Comparison of ENCODE assay signal across 8 cellular contexts in the genomic region with DNA sequence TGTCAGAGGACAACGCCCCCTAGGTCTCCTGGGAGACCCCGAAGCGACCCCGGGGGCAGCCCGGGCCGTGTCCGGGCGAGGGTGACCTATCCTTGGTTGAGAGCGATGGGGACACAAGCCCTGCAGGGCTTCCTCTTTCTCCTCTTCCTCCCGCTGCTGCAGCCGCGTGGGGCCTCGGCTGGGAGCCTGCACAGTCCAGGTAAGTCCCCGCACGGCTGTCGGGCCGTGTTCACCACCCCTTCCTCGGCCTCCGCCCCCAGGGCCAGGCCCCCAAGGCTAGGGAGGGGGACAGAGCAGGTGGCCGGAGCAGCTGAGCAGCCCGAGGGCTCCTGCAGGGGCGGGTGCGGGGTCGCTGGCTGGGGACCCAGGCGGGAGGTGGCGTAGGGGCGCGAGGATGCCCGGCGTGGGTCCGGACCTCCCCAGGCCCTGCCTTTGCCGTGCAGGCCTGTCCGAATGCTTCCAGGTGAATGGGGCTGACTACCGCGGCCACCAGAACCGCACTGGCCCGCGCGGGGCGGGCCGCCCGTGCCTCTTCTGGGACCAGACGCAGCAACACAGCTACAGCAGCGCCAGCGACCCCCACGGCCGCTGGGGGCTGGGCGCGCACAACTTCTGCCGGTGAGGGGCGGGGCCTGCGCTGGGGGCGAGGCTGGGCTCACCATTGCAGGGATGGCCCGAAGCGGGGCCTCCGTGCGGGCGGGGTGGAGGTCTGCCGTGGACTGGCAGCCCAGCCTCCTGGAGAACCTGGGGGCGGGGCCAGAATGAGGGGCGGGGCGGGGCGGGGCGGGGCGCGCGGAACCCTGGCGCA. TPM values are rescaled to one million over a fixed set of nuclear protein-coding genes. Genes with fewer than 3 reads are reported as not detected.
DNase-seq lines count a peak whose midpoint lies in the region; ATAC-seq, FAIRE-seq and TF ChIP-seq lines count a peak whose summit lies in the region.

No MANE protein-coding gene starts in this region.

- H3K27ac Mint-ChIP-seq in astrocyte (ENCODE audit: unreplicated experiment): no peak overlapping the region

- H4K91ac ChIP-seq in mesenchymal stem cell (ENCODE audit: low read length): no peak overlapping the region

- no peak for TF ChIP-seq CTCF in astrocyte (IDR thresholded peaks at IDR 0.05; ENCODE audit: insufficient read depth, low read depth, low read length)
- TF ChIP-seq CTCF in upper lobe of right lung (IDR thresholded peaks at IDR 0.05): no peak

- ATAC-seq in upper lobe of right lung (no peak), HG03196 (IDR thresholded peaks at IDR 0.05; ENCODE audit: unreplicated experiment) (no peak)

- peak overlapping the region; percentile 52 for H2AFZ ChIP-seq in astrocyte (ENCODE audit: low read depth, low read length)
- H2AFZ ChIP-seq in mesenchymal stem cell (ENCODE audit: low read depth, low read length): no peak overlapping the region

- H3K9me3 Mint-ChIP-seq in astrocyte (ENCODE audit: unreplicated experiment): no peaks in the 10 kb centered on the region

- no peaks in the 10 kb centered on the region for H3K79me2 ChIP-seq in astrocyte (ENCODE audit: insufficient read depth, low read length)

- H3K4me1 Mint-ChIP-seq in astrocyte (ENCODE audit: low read depth, unreplicated experiment): no peaks in the 10 kb centered on the region

- no peak overlapping the region for H2AK5ac ChIP-seq in mesenchymal stem cell (ENCODE audit: low read length, severe bottlenecking)

- no peaks in the 10 kb centered on the region for H3K9me3 ChIP-seq in astrocyte (ENCODE audit: insufficient read depth, low read depth, low read length)
- H3K9me3 ChIP-seq in mesenchymal stem cell (ENCODE audit: control insufficient read depth, low read length): no peaks in the 10 kb centered on the region
- H3K9me3 ChIP-seq in upper lobe of right lung: no peaks in the 10 kb centered on the region

- no peak overlapping the region for H2BK12ac ChIP-seq in mesenchymal stem cell (ENCODE audit: low read length in 2 of 2)

- H2BK5ac ChIP-seq in mesenchymal stem cell (ENCODE audit: low read depth, low read length, poor library complexity, severe bottlenecking): no peak overlapping the region

- H3K79me1 ChIP-seq in mesenchymal stem cell (replicated peaks; ENCODE audit: low read length, poor library complexity, severe bottlenecking): peaks cover under 1% of the 10 kb centered on the region

- H3K14ac ChIP-seq in mesenchymal stem cell (ENCODE audit: low read length in 2 of 2): no peak overlapping the region

- WGBS in mesenchymal stem cell: under 1% methylated on average over 52 of the region's 68 CpGs

- no peak overlapping the region for H2BK15ac ChIP-seq in mesenchymal stem cell (ENCODE audit: low read depth, poor library complexity, severe bottlenecking)

- intact Hi-C loops in upper lobe of right lung (cut with DNase I): no loop called here

- H3K18ac ChIP-seq in mesenchymal stem cell (ENCODE audit: low read depth in 1 of 2, low read length in 2 of 2): no peak overlapping the region

- H3K4me3 Mint-ChIP-seq in astrocyte (ENCODE audit: unreplicated experiment): peak overlapping the region; percentile 84

- peaks cover 48% of the 10 kb centered on the region for H3K27me3 ChIP-seq in astrocyte (ENCODE audit: insufficient read depth, low read length)
- peaks cover 58 to 80% of the 10 kb centered on the region in 2 experiments for H3K27me3 ChIP-seq in mesenchymal stem cell (ENCODE audit: control insufficient read depth in 1 of 2, insufficient read depth in 1 of 2, low read length in 2 of 2)
- H3K27me3 ChIP-seq in upper lobe of right lung: peaks cover 74% of the 10 kb centered on the region

- H4K8ac ChIP-seq in mesenchymal stem cell (ENCODE audit: low read length): no peak overlapping the region

- no peak overlapping the region for H2BK120ac ChIP-seq in mesenchymal stem cell (ENCODE audit: low read depth, low read length)

- H3K23ac ChIP-seq in mesenchymal stem cell (ENCODE audit: low read length in 2 of 2): peak overlapping the region in 1 of 2 experiments; percentile 80

- H4K20me1 ChIP-seq in astrocyte (ENCODE audit: insufficient read depth, low read length): peaks cover 7% of the 10 kb centered on the region

- no peak for FAIRE-seq in astrocyte (lab: Jason Lieb, UNC)

- peaks cover 6% of the 10 kb centered on the region for H3K36me3 Mint-ChIP-seq in astrocyte (ENCODE audit: low read depth, unreplicated experiment)

- peak overlapping the region; percentile 81 for H3K4me2 ChIP-seq in astrocyte (ENCODE audit: low read length)
- peak overlapping the region; percentile 70 for H3K4me2 ChIP-seq in mesenchymal stem cell (ENCODE audit: low read length, poor library complexity, severe bottlenecking)

- DNase-seq in NAMALWA (ENCODE audit: low spot score): peak; percentile 94
- peak; percentile 69 for DNase-seq in SKM-1 (lab: John Stamatoyannopoulos, UW; ENCODE audit: unreplicated experiment)
- no peak for DNase-seq in astrocyte (ENCODE audit: low read depth)
- no peak for DNase-seq in mesenchymal stem cell
- no peak for DNase-seq in upper lobe of right lung
- no peak for DNase-seq in pons (ENCODE audit: low spot score)

- H3K9ac ChIP-seq in astrocyte (ENCODE audit: low read length) (no peak overlapping the region), mesenchymal stem cell (ENCODE audit: low read length) (no peak overlapping the region)

- H3K27ac ChIP-seq in astrocyte (ENCODE audit: low read depth, low read length) (no peak overlapping the region), mesenchymal stem cell (ENCODE audit: low read length, poor library complexity, severe bottlenecking) (no peak overlapping the region), upper lobe of right lung (no peak overlapping the region)

- H3K36me3 ChIP-seq in astrocyte (ENCODE audit: insufficient read depth, low read length) (no peaks in the 10 kb centered on the region), mesenchymal stem cell (ENCODE audit: control insufficient read depth in 1 of 2, insufficient read depth in 2 of 2, low read depth in 1 of 2, low read length in 2 of 2) (peaks cover 0 to 5% of the 10 kb centered on the region in 2 experiments), upper lobe of right lung (no peaks in the 10 kb centered on the region)

- H3K4me1 ChIP-seq in astrocyte (ENCODE audit: insufficient read depth, low read length) (peaks cover 17% of the 10 kb centered on the region), mesenchymal stem cell (ENCODE audit: control insufficient read depth, insufficient read depth, low read depth, low read length) (peaks cover 40% of the 10 kb centered on the region), upper lobe of right lung (peaks cover 36% of the 10 kb centered on the region)

- H3K27me3 Mint-ChIP-seq in astrocyte (ENCODE audit: low read depth, unreplicated experiment): peaks cover 16% of the 10 kb centered on the region

- H3K4me3 ChIP-seq in GM08714 (ENCODE audit: low read length) (peak overlapping the region; percentile 31; the same call in 1 of the 2 replicates), astrocyte (ENCODE audit: insufficient read depth, low read depth, low read length) (no peak overlapping the region), mesenchymal stem cell (ENCODE audit: insufficient read depth in 1 of 2, low read depth in 1 of 2, low read length in 2 of 2) (peak overlapping the region in 1 of 2 experiments; percentile 42), upper lobe of right lung (peak overlapping the region; percentile 18)

- no peak overlapping the region for H3K4ac ChIP-seq in mesenchymal stem cell (ENCODE audit: low read depth in 1 of 2, low read length in 2 of 2)

RNA-seq across cellular contexts. Expression of a gene that starts 0.5 kb away (rescaled TPM):
- total RNA-seq in astrocyte (7.5 and 8.0 TPM in 2 replicates), upper lobe of right lung (not detected)
- not detected for polyA plus RNA-seq in mesenchymal stem cell (2013, experiment 1 of 2)
- polyA plus RNA-seq in mesenchymal stem cell (2013, experiment 2 of 2): 0.01 TPM

RNA-seq across cellular contexts. Expression of a gene that starts 4.5 kb away (rescaled TPM):
- 4.8 and 5.4 TPM in 2 replicates for total RNA-seq in astrocyte
- 4.9 TPM for polyA plus RNA-seq in mesenchymal stem cell (2013, experiment 1 of 2)
- 4.8 TPM for polyA plus RNA-seq in mesenchymal stem cell (2013, experiment 2 of 2)
- total RNA-seq in upper lobe of right lung: 7.4 TPM

RNA-seq across cellular contexts. Expression of a gene that starts 15.6 kb away (rescaled TPM):
- total RNA-seq in astrocyte (3.9 TPM in 2 replicates), upper lobe of right lung (3.8 TPM)
- polyA plus RNA-seq in mesenchymal stem cell (2013, experiment 1 of 2): 7.7 TPM
- polyA plus RNA-seq in mesenchymal stem cell (2013, experiment 2 of 2): 7.0 TPM

RNA-seq across cellular contexts. Expression of a gene that starts 48.1 kb away (rescaled TPM):
- total RNA-seq in astrocyte: 0.14 and 0.48 TPM in 2 replicates
- not detected for polyA plus RNA-seq in mesenchymal stem cell (2013, experiment 1 of 2)
- polyA plus RNA-seq in mesenchymal stem cell (2013, experiment 2 of 2): not detected
- 0.75 TPM for total RNA-seq in upper lobe of right lung

RNA-seq across cellular contexts. Expression of a gene that starts 52.9 kb away (rescaled TPM):
- total RNA-seq in astrocyte (53.4 and 58.9 TPM in 2 replicates), upper lobe of right lung (41.3 TPM)
- 18.4 TPM for polyA plus RNA-seq in mesenchymal stem cell (2013, experiment 1 of 2)
- polyA plus RNA-seq in mesenchymal stem cell (2013, experiment 2 of 2): 17.3 TPM

Comparison
In these comparisons a context has a peak if more than half of its experiments do, and no peak if none do; other contexts are left out.
1. DNase-seq: peak in NAMALWA (single experiment) and SKM-1 (single experiment); none in astrocyte (single experiment), mesenchymal stem cell (single experiment), upper lobe of right lung (single experiment) and pons (single experiment).